ENCODE assay signal across 10 cellular contexts in the genomic region with DNA sequence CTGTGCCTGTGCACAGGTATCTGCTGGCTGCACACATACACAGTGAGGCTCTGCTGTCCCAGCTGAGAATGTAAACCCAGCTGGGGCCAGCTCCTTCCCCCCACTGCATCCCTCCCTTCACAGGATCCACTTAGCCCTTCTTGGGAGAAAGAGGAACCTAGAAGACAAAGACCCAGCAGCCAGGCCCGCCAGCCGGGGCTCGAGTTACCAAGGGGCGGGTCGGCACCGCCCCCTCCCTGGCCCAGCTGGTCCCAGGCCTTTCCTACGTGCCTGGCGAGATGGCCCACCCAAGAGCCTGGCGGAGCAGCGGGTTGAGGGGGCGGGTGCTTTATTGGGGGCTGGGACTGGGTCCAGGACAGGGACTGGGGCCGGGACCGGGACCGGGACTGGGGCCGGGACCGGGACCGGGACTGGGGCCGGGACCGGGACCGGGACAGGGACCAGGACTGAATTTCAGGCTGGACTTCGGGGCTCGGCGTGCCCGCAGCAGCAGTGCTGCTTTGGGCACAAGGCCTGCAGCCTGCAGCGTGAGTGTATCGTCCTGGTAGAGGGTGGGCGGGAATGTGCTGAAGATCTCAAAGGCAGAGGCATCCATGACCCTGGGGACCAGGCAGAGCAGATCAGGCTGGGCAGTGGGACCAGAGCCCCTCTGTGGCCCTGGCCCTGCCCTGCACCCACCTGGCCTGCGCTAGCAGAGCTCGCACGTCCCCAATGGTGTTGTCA. TPM values are rescaled to one million over a fixed set of nuclear protein-coding genes. Genes with fewer than 3 reads are reported as not detected.
DNase-seq lines count a peak whose midpoint lies in the region; ATAC-seq, FAIRE-seq and TF ChIP-seq lines count a peak whose summit lies in the region.
"Had no signal": no experiment of that assay in that cellular context is flagged by ENCODE, and none has a peak within 500 bp of the region (broad histone marks: within the 10 kb centered on the region; RNA-seq: fewer than 3 reads in every experiment).

No MANE protein-coding gene starts in this region.

- H3K4me2 ChIP-seq in BLaER1 (peak overlapping the region; percentile 96), K562 (ENCODE audit: insufficient read depth, low read length) (peak overlapping the region; percentile 40; the same call in 1 of the 2 replicates)

- H3K4me1 Mint-ChIP-seq in naive B cell, result peaks cover 60 to 78% (median 78%) of the 10 kb centered on the region in 3 donors

- DNase-seq in M059J (ENCODE audit: low read depth), result peak; percentile 32
- peak in 3 of 4 experiments; percentile 41 to 60 (median 42) for DNase-seq in K562 (ENCODE audit: extremely low read depth in 1 of 4, low spot score in 3 of 4)
- no peak for DNase-seq in naive B cell
- no peak for DNase-seq in NCI-H146 treated with DMSO at 0.1 percent for 48 hours (lab: John Stamatoyannopoulos, UW; ENCODE audit: unreplicated experiment)
- no peak for DNase-seq in substantia nigra (lab: John Stamatoyannopoulos, UW)
- DNase-seq in prostate gland (ENCODE audit: low spot score), result no peak
- DNase-seq: NCI-H1048 had no signal

- H3K27me3 Mint-ChIP-seq in naive B cell, result no peaks in the 10 kb centered on the region

- intact Hi-C loops in K562 (cut with micrococcal nuclease), result no loop called here
- intact Hi-C loops in prostate gland (cut with DNase I), result no loop called here

- no peak overlapping the region for H2AFZ ChIP-seq in K562 (ENCODE audit: low read depth, low read length)

- FAIRE-seq in K562 (lab: Jason Lieb, UNC), result no peak
- FAIRE-seq: colon had no signal

- in situ Hi-C loops in K562 (cut with MboI), result no loop called here

- TF ChIP-seq CTCF in K562 (IDR thresholded peaks at IDR 0.05 in 2 of 3, conservative IDR thresholded peaks at IDR 0.05 in 1 of 3; ENCODE audit: insufficient read depth in 2 of 3, low read depth in 1 of 3, low read length in 3 of 3) (no peak), prostate gland (IDR thresholded peaks at IDR 0.05) (no peak)

- CTCF ChIA-PET in K562 (lab: Yijun Ruan, JAX; ENCODE audit: low intra/inter-chr PET ratio), result no interaction called here

- peaks cover under 1 to 8% of the 10 kb centered on the region in 2 donors for H3K36me3 Mint-ChIP-seq in naive B cell

- TF ChIP-seq POLR2A in K562 (conservative IDR thresholded peaks at IDR 0.05) (no peak), prostate gland (IDR thresholded peaks at IDR 0.05) (no peak)

- no peaks in the 10 kb centered on the region for H3K9me3 Mint-ChIP-seq in naive B cell

- peak overlapping the region; percentile 86 for H3K4me3 ChIP-seq in BLaER1
- no peak overlapping the region for H3K4me3 ChIP-seq in K562
- H3K4me3 ChIP-seq in prostate gland, result no peak overlapping the region

- no peak for TF ChIP-seq RAD21 in K562 (CRISPR knock-in tag; conservative IDR thresholded peaks at IDR 0.05 in 1 of 2, IDR thresholded peaks at IDR 0.05 in 1 of 2)

- WGBS in K562 (ENCODE audit: insufficient coverage, low coverage, missing lambda C conversion rate), result 68% methylated on average over 14 of the region's 30 CpGs
- WGBS in prostate gland, result 37% methylated on average over 19 of the region's 30 CpGs

- peak overlapping the region; percentile 98 for H3K27ac ChIP-seq in BLaER1
- no peak overlapping the region; the same call in 2 of the 3 replicates for H3K27ac ChIP-seq in K562 (ENCODE audit: extremely low read depth, low read depth, low read length)
- no peak overlapping the region for H3K27ac ChIP-seq in substantia nigra (ENCODE audit: low read depth, low read length, poor library complexity, severe bottlenecking)
- peak overlapping the region in 1 of 2 donors; percentile 10 for H3K27ac ChIP-seq in prostate gland

- peak overlapping the region; percentile 63 for H3K9ac ChIP-seq in BLaER1
- H3K9ac ChIP-seq in K562 (ENCODE audit: insufficient read depth in 1 of 2, low read depth in 2 of 2, low read length in 2 of 2), result peak overlapping the region in 1 of 2 experiments; percentile 74; a peak in 2 of 4 replicates

- BruUV-seq in K562 (replicated peaks; lab: Mats Ljungman, UMichigan), result no TSS peak

- POLR2A ChIA-PET in K562 (lab: Yijun Ruan, JAX), result interaction anchor here (1.1 to 1.6 kb wide), 2 partner anchors 28 to 39 kb away, joined by 5 to 6 read pairs; no protein-coding TSS in a partner anchor

- H3K27ac Mint-ChIP-seq in naive B cell, result peak overlapping the region in 5 of 6 donors; percentile 27 to 96 (median 86)

- peaks cover 5% of the 10 kb centered on the region for H3K9me1 ChIP-seq in K562 (ENCODE audit: control insufficient read depth, insufficient read depth, low read length)

- peaks cover 24% of the 10 kb centered on the region; the same call in 2 of the 3 replicates for H3K79me2 ChIP-seq in K562 (ENCODE audit: control insufficient read depth, insufficient read depth, low read length)

- peaks cover 46% of the 10 kb centered on the region for H3K36me3 ChIP-seq in BLaER1
- peaks cover 58% of the 10 kb centered on the region for H3K36me3 ChIP-seq in K562 (ENCODE audit: control insufficient read depth, insufficient read depth, low read length)
- no peaks in the 10 kb centered on the region for H3K36me3 ChIP-seq in prostate gland

- peak overlapping the region; percentile 79 to 96 (median 90) for H3K4me3 Mint-ChIP-seq in naive B cell

- peaks cover 92% of the 10 kb centered on the region for H3K4me1 ChIP-seq in BLaER1
- H3K4me1 ChIP-seq in K562 (replicated peaks in 1 of 2; ENCODE audit: control insufficient read depth in 2 of 2, insufficient read depth in 2 of 2, low read length in 2 of 2), result peaks cover 85 to 89% of the 10 kb centered on the region in 2 experiments
- peaks cover 12% of the 10 kb centered on the region for H3K4me1 ChIP-seq in prostate gland (replicated peaks)

- H3K27me3 ChIP-seq in BLaER1 (no peaks in the 10 kb centered on the region), K562 (ENCODE audit: control insufficient read depth in 2 of 2, insufficient read depth in 2 of 2, low read length in 2 of 2) (no peaks in the 10 kb centered on the region), prostate gland (replicated peaks; ENCODE audit: insufficient read depth) (no peaks in the 10 kb centered on the region)

- H3K9me3 ChIP-seq in BLaER1 (no peaks in the 10 kb centered on the region), K562 (replicated peaks; ENCODE audit: control insufficient read depth, insufficient read depth, low read depth, low read length) (no peaks in the 10 kb centered on the region), prostate gland (no peaks in the 10 kb centered on the region)

- TF ChIP-seq EP300 in K562 (IDR thresholded peaks at IDR 0.05; ENCODE audit: low read length), result no peak

- ATAC-seq in K562 (no peak), naive B cell (ENCODE audit: low read depth in 2 of 2) (no peak), GM21360 (IDR thresholded peaks at IDR 0.05; ENCODE audit: unreplicated experiment) (no peak)

- H4K20me1 ChIP-seq in BLaER1 (peaks cover 31% of the 10 kb centered on the region), K562 (replicated peaks; ENCODE audit: control insufficient read depth, insufficient read depth, low read length) (0 out of 2 replicates have a peak, but pooled peaks cover 4% of the 10 kb centered on the region)

RNA-seq across cellular contexts. Expression of gene SH3BGRL3, which starts 2.2 kb away (rescaled TPM):
- 268 and 302 TPM in 2 replicates for total RNA-seq in M059J (2014; rRNA removed; shearing (Covaris generic))
- total RNA-seq in K562 (2011; cell fraction: chromatin; rRNA removed; ENCODE audit: low replicate concordance), result 38.1 and 86.2 TPM in 2 replicates
- total RNA-seq in K562 (2011; cell fraction: nucleolus; rRNA removed), result 46.2 and 57.2 TPM in 2 replicates
- total RNA-seq in K562 (2011; cell fraction: nucleoplasm; rRNA removed), result 65.8 and 101 TPM in 2 replicates
- total RNA-seq in K562 (2014; rRNA removed) (32.9 and 60.5 TPM in 2 replicates), K562 (2014; rRNA removed; fragmentation: Illumina TruSeq; extraction: Trizol) (29.8 and 30.3 TPM in 2 replicates), K562 (2015; rRNA removed; fragmentation: Illumina TruSeq; extraction: Trizol) (54.2 and 55.0 TPM in 2 replicates), K562 (2021) (96.2 and 110 TPM in 2 replicates), prostate gland (10 to 100 TPM; 37.4 to 55.3 TPM)
- polyA plus RNA-seq in K562 (2011; rRNA removed) (50.3 and 83.3 TPM in 2 replicates), K562 (2014; fragmentation: Illumina TruSeq; extraction: Trizol) (140 and 152 TPM in 2 replicates), K562 (2014; fragmentation: Nextera tagmentation; extraction: Ambion mirVana) (100 to 1,000 TPM; 106 to 137 TPM), K562 (2014; rRNA removed) (31.1 and 33.8 TPM in 2 replicates), naive B cell (ENCODE audit: low read depth in 6 of 6) (1,000 to 10,000 TPM in 2 of 6 donors, 100 to 1,000 TPM in 4; 624 to 1,205 (median 832) TPM)
- polyA plus RNA-seq in K562 (2011; cell fraction: cytosol; rRNA removed), result 116 and 139 TPM in 2 replicates
- 74.3 and 96.2 TPM in 2 replicates for polyA plus RNA-seq in K562 (2011; cell fraction: nucleus; rRNA removed)
- polyA plus RNA-seq in K562 (2012), result 175 and 179 TPM in 2 replicates
- polyA minus RNA-seq in K562 (2011; rRNA and poly(A)+ RNA removed), result 79.6 and 89.0 TPM in 2 replicates
- 86.5 and 93.9 TPM in 2 replicates for polyA minus RNA-seq in K562 (2011; cell fraction: cytosol; rRNA and poly(A)+ RNA removed)
- 34.3 and 44.0 TPM in 2 replicates for polyA minus RNA-seq in K562 (2011; cell fraction: nucleus; rRNA and poly(A)+ RNA removed)

RNA-seq across cellular contexts. Expression of gene UBXN11, which starts 24.3 kb away (rescaled TPM):
- total RNA-seq in M059J (2014; rRNA removed; shearing (Covaris generic)), result 4.1 and 7.3 TPM in 2 replicates
- 26.5 and 67.3 TPM in 2 replicates for total RNA-seq in K562 (2011; cell fraction: chromatin; rRNA removed; ENCODE audit: low replicate concordance)
- total RNA-seq in K562 (2011; cell fraction: nucleolus; rRNA removed), result 42.6 and 44.4 TPM in 2 replicates
- total RNA-seq in K562 (2011; cell fraction: nucleoplasm; rRNA removed), result 37.0 and 39.5 TPM in 2 replicates
- total RNA-seq in K562 (2014; rRNA removed) (11.3 and 11.5 TPM in 2 replicates), K562 (2014; rRNA removed; fragmentation: Illumina TruSeq; extraction: Trizol) (2.6 and 4.0 TPM in 2 replicates), K562 (2015; rRNA removed; fragmentation: Illumina TruSeq; extraction: Trizol) (8.1 and 8.2 TPM in 2 replicates), K562 (2021) (20.2 and 24.9 TPM in 2 replicates), prostate gland (10 to 100 TPM; 13.2 to 18.1 TPM)
- polyA plus RNA-seq in K562 (2011; rRNA removed) (17.5 and 20.9 TPM in 2 replicates), K562 (2014; fragmentation: Illumina TruSeq; extraction: Trizol) (12.3 and 14.7 TPM in 2 replicates), K562 (2014; fragmentation: Nextera tagmentation; extraction: Ambion mirVana) (1 to 10 TPM in 1 of 2 experiments, under 1 TPM in 1; 0.48 to 2.1 TPM), K562 (2014; rRNA removed) (30.6 and 34.3 TPM in 2 replicates), naive B cell (ENCODE audit: low read depth in 6 of 6) (10 to 100 TPM in 2 of 6 donors, 1 to 10 TPM in 4; 4.3 to 15.7 (median 6.9) TPM)
- 20.1 and 26.4 TPM in 2 replicates for polyA plus RNA-seq in K562 (2011; cell fraction: cytosol; rRNA removed)
- 134 and 188 TPM in 2 replicates for polyA plus RNA-seq in K562 (2011; cell fraction: nucleus; rRNA removed)
- polyA plus RNA-seq in K562 (2012), result 23.4 and 28.6 TPM in 2 replicates
- 9.3 and 10.4 TPM in 2 replicates for polyA minus RNA-seq in K562 (2011; rRNA and poly(A)+ RNA removed)
- polyA minus RNA-seq in K562 (2011; cell fraction: cytosol; rRNA and poly(A)+ RNA removed), result 7.9 and 8.8 TPM in 2 replicates
- 26.3 and 27.6 TPM in 2 replicates for polyA minus RNA-seq in K562 (2011; cell fraction: nucleus; rRNA and poly(A)+ RNA removed)

RNA-seq across cellular contexts. Expression of gene CD52, which starts 35.6 kb away (rescaled TPM):
- not detected in 2 replicates for total RNA-seq in M059J (2014; rRNA removed; shearing (Covaris generic))
- 26.7 and 65.5 TPM in 2 replicates for total RNA-seq in K562 (2011; cell fraction: chromatin; rRNA removed; ENCODE audit: low replicate concordance)
- 72.0 and 78.5 TPM in 2 replicates for total RNA-seq in K562 (2011; cell fraction: nucleolus; rRNA removed)
- 50.2 and 55.9 TPM in 2 replicates for total RNA-seq in K562 (2011; cell fraction: nucleoplasm; rRNA removed)
- 34.9 and 43.3 TPM in 2 replicates for total RNA-seq in K562 (2014; rRNA removed)
- total RNA-seq in K562 (2014; rRNA removed; fragmentation: Illumina TruSeq; extraction: Trizol), result 127 TPM in 2 replicates
- total RNA-seq in K562 (2015; rRNA removed; fragmentation: Illumina TruSeq; extraction: Trizol), result 182 and 185 TPM in 2 replicates
- 70.9 and 90.7 TPM in 2 replicates for total RNA-seq in K562 (2021)
- 312 and 418 TPM in 2 replicates for polyA plus RNA-seq in K562 (2011; rRNA removed)
- 457 and 520 TPM in 2 replicates for polyA plus RNA-seq in K562 (2011; cell fraction: cytosol; rRNA removed)
- 77.7 and 147 TPM in 2 replicates for polyA plus RNA-seq in K562 (2011; cell fraction: nucleus; rRNA removed)
- 170 and 195 TPM in 2 replicates for polyA plus RNA-seq in K562 (2012)
- 147 and 173 TPM in 2 replicates for polyA plus RNA-seq in K562 (2014; fragmentation: Illumina TruSeq; extraction: Trizol)
- 100 to 1,000 TPM; 355 to 488 TPM for polyA plus RNA-seq in K562 (2014; fragmentation: Nextera tagmentation; extraction: Ambion mirVana)
- 152 and 198 TPM in 2 replicates for polyA plus RNA-seq in K562 (2014; rRNA removed)
- 56.1 and 74.7 TPM in 2 replicates for polyA minus RNA-seq in K562 (2011; rRNA and poly(A)+ RNA removed)
- polyA minus RNA-seq in K562 (2011; cell fraction: cytosol; rRNA and poly(A)+ RNA removed), result 28.1 and 33.6 TPM in 2 replicates
- polyA minus RNA-seq in K562 (2011; cell fraction: nucleus; rRNA and poly(A)+ RNA removed), result 6.9 and 14.1 TPM in 2 replicates
- polyA plus RNA-seq in naive B cell (ENCODE audit: low read depth in 6 of 6), result over 10,000 TPM; 10,565 to 16,920 (median 13,137) TPM
- 1 to 10 TPM; 3.2 to 5.3 TPM for total RNA-seq in prostate gland

RNA-seq across cellular contexts. Expression of gene CEP85, which starts 48.1 kb away (rescaled TPM):
- total RNA-seq in M059J (2014; rRNA removed; shearing (Covaris generic)), result 28.6 and 43.0 TPM in 2 replicates
- 303 and 318 TPM in 2 replicates for total RNA-seq in K562 (2011; cell fraction: chromatin; rRNA removed; ENCODE audit: low replicate concordance)
- 171 and 180 TPM in 2 replicates for total RNA-seq in K562 (2011; cell fraction: nucleolus; rRNA removed)
- total RNA-seq in K562 (2011; cell fraction: nucleoplasm; rRNA removed), result 221 and 317 TPM in 2 replicates
- total RNA-seq in K562 (2014; rRNA removed), result 75.9 and 77.9 TPM in 2 replicates
- total RNA-seq in K562 (2014; rRNA removed; fragmentation: Illumina TruSeq; extraction: Trizol), result 89.6 and 92.6 TPM in 2 replicates
- total RNA-seq in K562 (2015; rRNA removed; fragmentation: Illumina TruSeq; extraction: Trizol), result 85.3 and 88.7 TPM in 2 replicates
- 80.2 and 84.8 TPM in 2 replicates for total RNA-seq in K562 (2021)
- 140 and 167 TPM in 2 replicates for polyA plus RNA-seq in K562 (2011; rRNA removed)
- polyA plus RNA-seq in K562 (2011; cell fraction: cytosol; rRNA removed), result 105 and 143 TPM in 2 replicates
- polyA plus RNA-seq in K562 (2011; cell fraction: nucleus; rRNA removed), result 433 and 499 TPM in 2 replicates
- 59.3 and 74.9 TPM in 2 replicates for polyA plus RNA-seq in K562 (2012)
- 102 and 107 TPM in 2 replicates for polyA plus RNA-seq in K562 (2014; fragmentation: Illumina TruSeq; extraction: Trizol)
- polyA plus RNA-seq in K562 (2014; fragmentation: Nextera tagmentation; extraction: Ambion mirVana), result 100 to 1,000 TPM in 1 of 2 experiments, 10 to 100 TPM in 1; 42.1 to 107 TPM
- 97.5 and 114 TPM in 2 replicates for polyA plus RNA-seq in K562 (2014; rRNA removed)
- 123 and 147 TPM in 2 replicates for polyA minus RNA-seq in K562 (2011; rRNA and poly(A)+ RNA removed)
- 48.4 and 50.9 TPM in 2 replicates for polyA minus RNA-seq in K562 (2011; cell fraction: cytosol; rRNA and poly(A)+ RNA removed)
- 106 and 172 TPM in 2 replicates for polyA minus RNA-seq in K562 (2011; cell fraction: nucleus; rRNA and poly(A)+ RNA removed)
- polyA plus RNA-seq in naive B cell (ENCODE audit: low read depth in 6 of 6), result 1 to 10 TPM; 2.5 to 8.2 (median 4.9) TPM
- 10 to 100 TPM in 1 of 2 donors, 1 to 10 TPM in 1; 3.4 to 21.0 TPM for total RNA-seq in prostate gland

Comparison
In these comparisons a context has a peak if more than half of its experiments do, and no peak if none do; other contexts are left out.
1. DNase-seq: peak in M059J (single experiment) and K562 (3 of 4); none in naive B cell (single experiment), NCI-H146 treated with DMSO at 0.1 percent for 48 hours (single experiment), substantia nigra (0 of 49) and prostate gland (single experiment).
2. RNA of gene CD52, which starts 35.6 kb away (total RNA-seq): 26.7 to 185 TPM in K562; 3.2 to 5.3 TPM in prostate gland and not detected in M059J; every median in the first group is over 4 times any median in the second.